ENCODE assay signal across 17 cellular contexts in genomic region chr1:51240096-51240495, GRCh38. TPM values are rescaled to one million over a fixed set of nuclear protein-coding genes. Genes with fewer than 3 reads are reported as not detected.
DNase-seq lines count a peak whose midpoint lies in the region; FAIRE-seq and TF ChIP-seq lines count a peak whose summit lies in the region.
"Had no signal": no experiment of that assay in that cellular context is flagged by ENCODE, and none has a peak within 500 bp of the region (broad histone marks: within the 10 kb centered on the region; RNA-seq: fewer than 3 reads in every experiment).

No MANE protein-coding gene starts in this region.

- POLR2A ChIA-PET in CD8-positive, alpha-beta memory T cell (lab: Charles Lee), result no interaction called here
- POLR2A ChIA-PET in SK-N-SH (lab: Yijun Ruan, JAX), result no interaction called here

- H3K4me3 ChIP-seq in CD8-positive, alpha-beta memory T cell (ENCODE audit: low read length), result no peak overlapping the region
- H3K4me3 ChIP-seq in endodermal cell (ENCODE audit: low read length) (peak overlapping the region; percentile 15), neural progenitor cell (no peak overlapping the region), SK-N-SH (ENCODE audit: low read depth in 2 of 2, low read length in 1 of 2) (no peak overlapping the region)

- no peaks in the 10 kb centered on the region for H3K27me3 Mint-ChIP-seq in CD8-positive, alpha-beta memory T cell
- H3K27me3 Mint-ChIP-seq in endodermal cell (ENCODE audit: insufficient read depth) (no peaks in the 10 kb centered on the region), neural progenitor cell (ENCODE audit: insufficient read depth, low read depth) (no peaks in the 10 kb centered on the region)
- H3K27me3 Mint-ChIP-seq: memory B cell had no signal

- no peaks in the 10 kb centered on the region for H3K27me3 ChIP-seq in CD8-positive, alpha-beta memory T cell (ENCODE audit: insufficient read depth, low read length, poor library complexity, severe bottlenecking)
- no peaks in the 10 kb centered on the region for H3K27me3 ChIP-seq in endodermal cell (ENCODE audit: control insufficient read depth, insufficient read depth, low read length, poor library complexity, severe bottlenecking)
- H3K27me3 ChIP-seq in neural progenitor cell, result no peaks in the 10 kb centered on the region
- no peaks in the 10 kb centered on the region for H3K27me3 ChIP-seq in SK-N-SH (ENCODE audit: insufficient read depth)
- H3K27me3 ChIP-seq: stomach had no signal

- peaks cover 88% of the 10 kb centered on the region for H3K79me2 ChIP-seq in neural progenitor cell (ENCODE audit: low read depth)
- peaks cover 87% of the 10 kb centered on the region for H3K79me2 ChIP-seq in SK-N-SH (ENCODE audit: insufficient read depth)

- H3K4me3 Mint-ChIP-seq in CD8-positive, alpha-beta memory T cell, result peak overlapping the region in 6 of 7 donors; percentile 9 to 65 (median 31)
- no peak overlapping the region for H3K4me3 Mint-ChIP-seq in endodermal cell
- peak overlapping the region; percentile 31 for H3K4me3 Mint-ChIP-seq in neural progenitor cell
- H3K4me3 Mint-ChIP-seq: memory B cell had no signal

- no peak for TF ChIP-seq EP300 in SK-N-SH (IDR thresholded peaks at IDR 0.05; ENCODE audit: borderline replicate concordance in 1 of 2, low read depth in 1 of 2, low read length in 1 of 2)

- H2AFZ ChIP-seq in neural progenitor cell (replicated peaks), result no peak overlapping the region
- H2AFZ ChIP-seq in SK-N-SH (ENCODE audit: low read depth), result no peak overlapping the region

- peaks cover 28 to 49% (median 41%) of the 10 kb centered on the region in 3 donors for H3K4me1 Mint-ChIP-seq in CD8-positive, alpha-beta memory T cell
- H3K4me1 Mint-ChIP-seq in endodermal cell (peaks cover 20% of the 10 kb centered on the region), neural progenitor cell (peaks cover 32% of the 10 kb centered on the region)

- no peaks in the 10 kb centered on the region for H3K9me3 ChIP-seq in CD8-positive, alpha-beta memory T cell (ENCODE audit: low read length)
- H3K9me3 ChIP-seq in endodermal cell (ENCODE audit: control insufficient read depth, low read length), result no peaks in the 10 kb centered on the region
- no peaks in the 10 kb centered on the region for H3K9me3 ChIP-seq in neural progenitor cell (ENCODE audit: low read depth)
- no peaks in the 10 kb centered on the region for H3K9me3 ChIP-seq in SK-N-SH
- H3K9me3 ChIP-seq: stomach had no signal

- WGBS in endodermal cell (ENCODE audit: insufficient coverage in 1 of 2, insufficient read length in 1 of 2), 2 experiments, result 94 to 100% methylated on average over 2 of the region's 2 CpGs
- 85% methylated on average over 2 of the region's 2 CpGs for WGBS in SK-N-SH (ENCODE audit: low lambda C conversion rate)

- no peak overlapping the region for H3K27ac ChIP-seq in CD8-positive, alpha-beta memory T cell (ENCODE audit: low read depth, low read length)
- H3K27ac ChIP-seq in endodermal cell (ENCODE audit: low read depth, low read length) (no peak overlapping the region), neural progenitor cell (peak overlapping the region; percentile 19), SK-N-SH (ENCODE audit: low read depth in 2 of 2, low read length in 1 of 2) (no peak overlapping the region)

- H3K9ac ChIP-seq in endodermal cell (ENCODE audit: extremely low read depth, low read length, poor library complexity, severe bottlenecking), result no peak overlapping the region
- H3K9ac ChIP-seq in neural progenitor cell, result no peak overlapping the region
- no peak overlapping the region for H3K9ac ChIP-seq in SK-N-SH

- H3K36me3 ChIP-seq in CD8-positive, alpha-beta memory T cell (ENCODE audit: insufficient read depth, low read length), result no peaks in the 10 kb centered on the region
- H3K36me3 ChIP-seq in endodermal cell (ENCODE audit: control insufficient read depth, insufficient read depth, low read length), result peaks cover 5% of the 10 kb centered on the region
- no peaks in the 10 kb centered on the region for H3K36me3 ChIP-seq in neural progenitor cell
- no peaks in the 10 kb centered on the region for H3K36me3 ChIP-seq in SK-N-SH (replicated peaks in 1 of 2; ENCODE audit: control insufficient read depth in 1 of 2, insufficient read depth in 2 of 2, low read length in 1 of 2)
- H3K36me3 ChIP-seq: stomach had no signal

- H3K4me2 ChIP-seq in neural progenitor cell, result peak overlapping the region; percentile 46
- H3K4me2 ChIP-seq in SK-N-SH, result no peak overlapping the region

- H4K20me1 ChIP-seq in neural progenitor cell (ENCODE audit: low read depth) (peaks cover 78% of the 10 kb centered on the region), SK-N-SH (ENCODE audit: insufficient read depth) (peaks cover 78% of the 10 kb centered on the region)

- no peak for TF ChIP-seq RAD21 in SK-N-SH (IDR thresholded peaks at IDR 0.05; ENCODE audit: low read length)

- H3K4me1 ChIP-seq in CD8-positive, alpha-beta memory T cell (ENCODE audit: insufficient read depth, low read length), result peaks cover 58% of the 10 kb centered on the region
- H3K4me1 ChIP-seq in endodermal cell (ENCODE audit: control insufficient read depth, insufficient read depth, low read length), result no peaks in the 10 kb centered on the region
- peaks cover 35% of the 10 kb centered on the region for H3K4me1 ChIP-seq in neural progenitor cell
- peaks cover 13% of the 10 kb centered on the region in 2 experiments; a peak in 3 of 4 replicates for H3K4me1 ChIP-seq in SK-N-SH (ENCODE audit: control insufficient read depth in 1 of 2, insufficient read depth in 2 of 2, low read depth in 1 of 2, low read length in 1 of 2)

- peak overlapping the region in 6 of 8 donors; percentile 49 to 94 (median 66) for H3K27ac Mint-ChIP-seq in CD8-positive, alpha-beta memory T cell
- H3K27ac Mint-ChIP-seq in endodermal cell (peak overlapping the region; percentile 72), neural progenitor cell (no peak overlapping the region)
- H3K27ac Mint-ChIP-seq: memory B cell had no signal

- CTCF ChIA-PET in CD8-positive, alpha-beta memory T cell (lab: Charles Lee), result no interaction called here
- CTCF ChIA-PET in SK-N-SH (lab: Yijun Ruan, JAX), result no interaction called here

- no peak for TF ChIP-seq POLR2A in H54 (IDR thresholded peaks at IDR 0.05; ENCODE audit: low read depth, low read length)

- no peaks in the 10 kb centered on the region for H3K9me3 Mint-ChIP-seq in CD8-positive, alpha-beta memory T cell
- no peaks in the 10 kb centered on the region for H3K9me3 Mint-ChIP-seq in endodermal cell
- H3K9me3 Mint-ChIP-seq in neural progenitor cell, result no peaks in the 10 kb centered on the region
- H3K9me3 Mint-ChIP-seq: memory B cell had no signal

- DNase-seq in CD8-positive, alpha-beta memory T cell, result no peak
- DNase-seq in NCI-H2029 (lab: John Stamatoyannopoulos, UW) (peak; percentile 25), endodermal cell (peak; percentile 36), neural progenitor cell (ENCODE audit: low spot score) (peak; percentile 45), SK-N-SH (no peak), AG08395 (ENCODE audit: low spot score) (no peak), H54 (ENCODE audit: insufficient read length, low spot score) (no peak)
- no peak for DNase-seq in stimulated activated CD4-positive, alpha-beta T cell treated with anti-CD3 and anti-CD28 coated beads, Interleukin-12 subunit alpha, Interleukin-12 subunit beta, amount 100 ng/mL, for 4 hours
- DNase-seq: activated CD4-positive, CD25-positive, alpha-beta regulatory T cell treated with anti-CD3 and anti-CD28 coated beads, Interleukin-2, amount 50 U/mL, for 72 hours; COR-L47; hippocampal formation; NCI-H1436; posterior cingulate gyrus; stimulated activated CD4-positive, alpha-beta T cell treated with anti-CD3 and anti-CD28 coated beads, Interleukin-4, amount 100 ng/mL, for 4 hours; stomach had no signal

- FAIRE-seq in H54 (lab: Jason Lieb, UNC), result no peak
- FAIRE-seq: endothelial cell of umbilical vein had no signal

- peaks cover 27% of the 10 kb centered on the region for H3F3A ChIP-seq in neural progenitor cell (ENCODE audit: low read depth)
- peaks cover 1% of the 10 kb centered on the region for H3F3A ChIP-seq in SK-N-SH (replicated peaks; ENCODE audit: insufficient read depth)

- no peaks in the 10 kb centered on the region for H3K9me2 ChIP-seq in SK-N-SH

- TF ChIP-seq CTCF in endodermal cell (conservative IDR thresholded peaks at IDR 0.05) (no peak), neural progenitor cell (IDR thresholded peaks at IDR 0.05) (no peak), SK-N-SH (IDR thresholded peaks at IDR 0.05) (no peak)

- H3K36me3 Mint-ChIP-seq in CD8-positive, alpha-beta memory T cell, result peaks cover 0 to 11% (median 4%) of the 10 kb centered on the region in 3 donors
- H3K36me3 Mint-ChIP-seq in endodermal cell (ENCODE audit: low read depth) (peaks cover 17% of the 10 kb centered on the region), neural progenitor cell (peaks cover 9% of the 10 kb centered on the region)

TF ChIP-seq in SK-N-SH, 30 proteins besides CTCF, POLR2A, EP300 and RAD21 (continues in another document):
- TF ChIP-seq IRF3 (IDR thresholded peaks at IDR 0.05; ENCODE audit: low read depth, low read length) (no peak), NRF1 (IDR thresholded peaks at IDR 0.05; ENCODE audit: low read depth, low read length) (no peak), PBX3 (IDR thresholded peaks at IDR 0.05) (no peak)

RNA-seq across cellular contexts. Expression of gene RNF11, which starts 4.0 kb away (rescaled TPM):
- 10 to 100 TPM; 37.4 to 40.1 TPM for total RNA-seq in CD8-positive, alpha-beta memory T cell
- polyA plus RNA-seq in CD8-positive, alpha-beta memory T cell, result 31.1 TPM
- total RNA-seq in endodermal cell (100 to 1,000 TPM in 1 of 2 donors, 10 to 100 TPM in 1; 84.1 to 103 TPM), neural progenitor cell (ENCODE audit: low replicate concordance) (63.8 and 108 TPM in 2 replicates)
- polyA plus RNA-seq in endodermal cell (2013, experiment 1 of 2), result 68.5 TPM
- 68.6 TPM for polyA plus RNA-seq in endodermal cell (2013, experiment 2 of 2)
- 62.5 and 86.9 TPM in 2 replicates for polyA plus RNA-seq in SK-N-SH (2012; rRNA removed)
- 99.3 and 117 TPM in 2 replicates for polyA plus RNA-seq in SK-N-SH (2012; cell fraction: cytosol; rRNA removed)
- 12.2 and 27.3 TPM in 2 replicates for polyA plus RNA-seq in SK-N-SH (2012; cell fraction: nucleus; rRNA removed)

Comparison
In these comparisons a context has a peak if more than half of its experiments do, and no peak if none do; other contexts are left out.
1. DNase-seq: peak in NCI-H2029 (single experiment), endodermal cell (single experiment) and neural progenitor cell (single experiment); none in CD8-positive, alpha-beta memory T cell (0 of 5), SK-N-SH (single experiment), AG08395 (single experiment), stimulated activated CD4-positive, alpha-beta T cell treated with anti-CD3 and anti-CD28 coated beads, Interleukin-12 subunit alpha, Interleukin-12 subunit beta, amount 100 ng/mL, for 4 hours (single experiment) and H54 (single experiment).